In the genomic region with DNA sequence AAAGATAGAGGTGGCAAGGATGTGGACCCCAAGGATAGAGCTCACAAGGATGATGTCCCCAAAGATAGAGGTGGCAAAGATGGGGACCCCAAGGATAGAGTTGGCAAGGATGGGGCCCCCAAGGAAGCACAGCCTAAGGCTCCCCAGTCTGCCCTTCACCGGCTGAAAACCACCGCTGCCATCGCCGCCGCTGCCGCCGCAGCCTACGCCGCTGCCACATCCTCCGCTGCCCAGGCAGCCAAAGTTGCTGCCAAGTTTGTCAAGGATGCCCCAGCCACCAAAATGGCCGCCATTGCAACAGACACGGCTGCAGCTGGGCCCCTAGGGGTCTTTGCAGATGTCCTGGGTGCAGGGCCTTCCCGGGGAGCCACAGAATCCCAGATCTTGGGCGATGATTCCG, we compare ENCODE assay signal across 28 cellular contexts. TPM values are rescaled to one million over a fixed set of nuclear protein-coding genes. Genes with fewer than 3 reads are reported as not detected.
A peak's percentile ranks its signal among the peaks of the same experiment; 100 is the strongest.
DNase-seq lines count a peak whose midpoint lies in the region; FAIRE-seq and TF ChIP-seq lines count a peak whose summit lies in the region.
"Had no signal": no experiment of that assay in that cellular context is flagged by ENCODE, and none has a peak within 500 bp of the region (broad histone marks: within the 10 kb centered on the region; RNA-seq: fewer than 3 reads in every experiment).

No MANE protein-coding gene starts in this region.

- no peaks in the 10 kb centered on the region for H3K9me3 ChIP-seq in OCI-LY7 (ENCODE audit: low read length)
- H3K9me3 ChIP-seq: BLaER1 treated with 17β-estradiol and CSF1 and Interleukin-3, amounts not matched to agents 10 nM and 100 nM had no signal

- DNase-seq in iPS-NIHi7 (ENCODE audit: extremely low spot score) = peak; percentile 2
- DNase-seq in urothelium cell line (ENCODE audit: low spot score) = no peak
- no peak for DNase-seq in AML-193 (lab: John Stamatoyannopoulos, UW)
- no peak for DNase-seq in OCI-LY7 (ENCODE audit: low spot score)
- DNase-seq in mesothelial cell of epicardium (ENCODE audit: low spot score in 2 of 2, unreplicated experiment in 2 of 2) = no peak
- DNase-seq: 8988T; ACHN; CD4-positive, alpha-beta memory T cell; CD4-positive, CD25-positive, alpha-beta regulatory T cell; CD8-positive, alpha-beta memory T cell; COR-L47; DMS 273 treated with DMSO at 0.1 percent for 48 hours; DMS153; DMS53; DMS79; DND-41; EL; GDM1 had no signal

- H3K27ac Mint-ChIP-seq in mesothelial cell of epicardium = no peak overlapping the region
- H3K27ac Mint-ChIP-seq: B cell; CD14-positive monocyte; CD4-positive, alpha-beta memory T cell; CD4-positive, CD25-positive, alpha-beta regulatory T cell; CD8-positive, alpha-beta memory T cell had no signal

- H3K36me3 ChIP-seq in OCI-LY7 (ENCODE audit: insufficient read depth, low read length) = no peaks in the 10 kb centered on the region
- H3K36me3 ChIP-seq: BLaER1 treated with 17β-estradiol and CSF1 and Interleukin-3, amounts not matched to agents 10 nM and 100 nM had no signal

- H3K4me1 ChIP-seq in OCI-LY7 (ENCODE audit: insufficient read depth, low read length, poor library complexity, severe bottlenecking) = no peaks in the 10 kb centered on the region

- no peak overlapping the region for H3K4me2 ChIP-seq in OCI-LY7 (ENCODE audit: low read length)

- intact Hi-C loops in OCI-LY7 (cut with micrococcal nuclease; ENCODE audit: unreplicated experiment) = no loop called here

- H2AFZ ChIP-seq in OCI-LY7 (ENCODE audit: low read length) = no peak overlapping the region

- no peaks in the 10 kb centered on the region for H4K20me1 ChIP-seq in OCI-LY7 (ENCODE audit: insufficient read depth, low read length)
- H4K20me1 ChIP-seq: BLaER1 treated with 17β-estradiol and CSF1 and Interleukin-3, amounts not matched to agents 10 nM and 100 nM had no signal

- no peaks in the 10 kb centered on the region for H3K79me2 ChIP-seq in OCI-LY7 (ENCODE audit: insufficient read depth, low read depth, low read length)

- H3K9me2 ChIP-seq in OCI-LY7 (ENCODE audit: insufficient read depth, low read length) = no peaks in the 10 kb centered on the region

- CTCF ChIA-PET in OCI-LY7 (lab: Charles Lee; ENCODE audit: unreplicated experiment) = no interaction called here

- no peaks in the 10 kb centered on the region for H3K36me3 Mint-ChIP-seq in mesothelial cell of epicardium
- H3K36me3 Mint-ChIP-seq: CD14-positive monocyte; CD4-positive, alpha-beta memory T cell; CD4-positive, CD25-positive, alpha-beta regulatory T cell; CD8-positive, alpha-beta memory T cell had no signal

- no peaks in the 10 kb centered on the region for H3K4me1 Mint-ChIP-seq in mesothelial cell of epicardium
- H3K4me1 Mint-ChIP-seq: B cell; CD4-positive, alpha-beta memory T cell; CD4-positive, CD25-positive, alpha-beta regulatory T cell; CD8-positive, alpha-beta memory T cell had no signal

- no peak overlapping the region for H3K4me3 ChIP-seq in OCI-LY7 (ENCODE audit: low read depth, low read length, poor library complexity, severe bottlenecking)
- H3K4me3 ChIP-seq: BLaER1 treated with 17β-estradiol and CSF1 and Interleukin-3, amounts not matched to agents 10 nM and 100 nM; GM12878 had no signal

- POLR2A ChIA-PET in OCI-LY7 (lab: Charles Lee) = no interaction called here

- H3K27ac ChIP-seq in C4-2B = peak overlapping the region; percentile 52; the same call in 1 of the 2 replicates
- H3K27ac ChIP-seq in OCI-LY7 (ENCODE audit: low read depth, low read length, poor library complexity, severe bottlenecking) = no peak overlapping the region

- no TSS peak for BruUV-seq in OCI-LY7 (replicated peaks; lab: Mats Ljungman, UMichigan)

- TF ChIP-seq CTCF in C4-2B (conservative IDR thresholded peaks at IDR 0.05) = no peak
- no peak for TF ChIP-seq CTCF in OCI-LY7 (conservative IDR thresholded peaks at IDR 0.05; ENCODE audit: low read length)
- no peak for TF ChIP-seq CTCF in mesothelial cell of epicardium (IDR thresholded peaks at IDR 0.05; ENCODE audit: unreplicated experiment)

- peak; percentile 53 for FAIRE-seq in urothelium cell line (lab: Jason Lieb, UNC)
- FAIRE-seq: A204.1, GM12878, GM12892, GM18507 had no signal

- H3K4me3 Mint-ChIP-seq in mesothelial cell of epicardium = no peak overlapping the region
- H3K4me3 Mint-ChIP-seq: B cell; CD14-positive monocyte; CD4-positive, alpha-beta memory T cell; CD4-positive, CD25-positive, alpha-beta regulatory T cell; CD8-positive, alpha-beta memory T cell had no signal

- peaks cover 5% of the 10 kb centered on the region for H3K27me3 Mint-ChIP-seq in mesothelial cell of epicardium (ENCODE audit: low read depth)
- H3K27me3 Mint-ChIP-seq: CD4-positive, alpha-beta memory T cell had no signal

- no peaks in the 10 kb centered on the region for H3K9me3 Mint-ChIP-seq in mesothelial cell of epicardium
- H3K9me3 Mint-ChIP-seq: CD14-positive monocyte; CD4-positive, alpha-beta memory T cell; CD4-positive, CD25-positive, alpha-beta regulatory T cell; CD8-positive, alpha-beta memory T cell had no signal

RNA-seq across cellular contexts. Expression of a gene that starts 19.9 kb away (rescaled TPM):
- total RNA-seq in OCI-LY7 (2014; rRNA removed; shearing (Covaris generic)) = 0.08 and 0.13 TPM in 2 replicates
- total RNA-seq in OCI-LY7 (2022) = 0.27 and 0.37 TPM in 2 replicates
- total RNA-seq in mesothelial cell of epicardium = 0.45 to 0.95 TPM (median 0.58 TPM) in 3 replicates
- total RNA-seq: A673, Daoy had no signal

RNA-seq across cellular contexts. Expression of a gene that starts 37.4 kb away (rescaled TPM):
- 13.5 and 15.5 TPM in 2 replicates for total RNA-seq in OCI-LY7 (2014; rRNA removed; shearing (Covaris generic))
- total RNA-seq in OCI-LY7 (2022) (33.2 and 34.2 TPM in 2 replicates), mesothelial cell of epicardium (24.2 to 28.2 TPM (median 27.0 TPM) in 3 replicates)

RNA-seq across cellular contexts. Expression of a gene that starts 38.7 kb away (rescaled TPM):
- total RNA-seq in OCI-LY7 (2014; rRNA removed; shearing (Covaris generic)) = 11.1 and 12.6 TPM in 2 replicates
- total RNA-seq in OCI-LY7 (2022) (34.1 and 34.9 TPM in 2 replicates), mesothelial cell of epicardium (51.3 to 59.3 TPM (median 53.1 TPM) in 3 replicates)

RNA-seq across cellular contexts. Expression of a gene that starts 48.6 kb away (rescaled TPM):
- 14.1 and 14.3 TPM in 2 replicates for total RNA-seq in OCI-LY7 (2014; rRNA removed; shearing (Covaris generic))
- 43.1 and 45.4 TPM in 2 replicates for total RNA-seq in OCI-LY7 (2022)
- 110 to 121 TPM (median 117 TPM) in 3 replicates for total RNA-seq in mesothelial cell of epicardium
